ENCODE assay signal across 16 cellular contexts in genomic region chr10:86727992-86728559, GRCh38. TPM values are rescaled to one million over a fixed set of nuclear protein-coding genes. Genes with fewer than 3 reads are reported as not detected.
"Had no signal": no experiment of that assay in that cellular context is flagged by ENCODE, and none has a peak within 500 bp of the region (broad histone marks: within the 10 kb centered on the region; RNA-seq: fewer than 3 reads in every experiment).

No MANE protein-coding gene starts in this region.

- DNase-seq: activated CD4-positive, alpha-beta T cell treated with anti-CD3 and anti-CD28 coated beads, Interleukin-2, amount 50 U/mL, for 48 hours; activated CD4-positive, CD25-positive, alpha-beta regulatory T cell treated with anti-CD3 and anti-CD28 coated beads, Interleukin-2, amount 50 U/mL, for 72 hours; activated CD8-positive, alpha-beta memory T cell treated with anti-CD3 and anti-CD28 coated beads, Interleukin-2, amount 10 ng/mL, durations not matched to agents 7 days and 5 days; activated gamma-delta T cell; activated T-cell treated with anti-CD3 and anti-CD28 coated beads, Interleukin-2, amount 50 U/mL, for 24 hours; brain microvascular endothelial cell; dermis blood vessel endothelial cell; erythroblast; foreskin melanocyte; midbrain; naive thymus-derived CD8-positive, alpha-beta T cell; nucleus accumbens; SJCRH30; substantia nigra; upper lobe of left lung had no signal

- ATAC-seq: activated CD8-positive, alpha-beta memory T cell treated with anti-CD3 and anti-CD28 coated beads, Interleukin-2, amount 10 ng/mL, durations not matched to agents 7 days and 5 days; naive thymus-derived CD8-positive, alpha-beta T cell had no signal

- H3K9me3 ChIP-seq: SJCRH30, upper lobe of left lung had no signal

- H3K4me3 ChIP-seq: SJCRH30, skin epidermis, upper lobe of left lung had no signal

- H3K36me3 ChIP-seq: brain microvascular endothelial cell, SJCRH30, upper lobe of left lung had no signal

- H3K27ac ChIP-seq: brain microvascular endothelial cell, SJCRH30, skin epidermis, upper lobe of left lung had no signal

- H3K27me3 ChIP-seq: brain microvascular endothelial cell, SJCRH30, upper lobe of left lung had no signal

- H3K4me1 ChIP-seq: SJCRH30 had no signal

RNA-seq across cellular contexts. Expression of gene LDB3, which starts 59.8 kb away (rescaled TPM):
- total RNA-seq: dermis blood vessel endothelial cell had no signal
- polyA plus RNA-seq: naive thymus-derived CD8-positive, alpha-beta T cell had no signal
